ENCODE assay signal across 1 cellular context in the genomic region with DNA sequence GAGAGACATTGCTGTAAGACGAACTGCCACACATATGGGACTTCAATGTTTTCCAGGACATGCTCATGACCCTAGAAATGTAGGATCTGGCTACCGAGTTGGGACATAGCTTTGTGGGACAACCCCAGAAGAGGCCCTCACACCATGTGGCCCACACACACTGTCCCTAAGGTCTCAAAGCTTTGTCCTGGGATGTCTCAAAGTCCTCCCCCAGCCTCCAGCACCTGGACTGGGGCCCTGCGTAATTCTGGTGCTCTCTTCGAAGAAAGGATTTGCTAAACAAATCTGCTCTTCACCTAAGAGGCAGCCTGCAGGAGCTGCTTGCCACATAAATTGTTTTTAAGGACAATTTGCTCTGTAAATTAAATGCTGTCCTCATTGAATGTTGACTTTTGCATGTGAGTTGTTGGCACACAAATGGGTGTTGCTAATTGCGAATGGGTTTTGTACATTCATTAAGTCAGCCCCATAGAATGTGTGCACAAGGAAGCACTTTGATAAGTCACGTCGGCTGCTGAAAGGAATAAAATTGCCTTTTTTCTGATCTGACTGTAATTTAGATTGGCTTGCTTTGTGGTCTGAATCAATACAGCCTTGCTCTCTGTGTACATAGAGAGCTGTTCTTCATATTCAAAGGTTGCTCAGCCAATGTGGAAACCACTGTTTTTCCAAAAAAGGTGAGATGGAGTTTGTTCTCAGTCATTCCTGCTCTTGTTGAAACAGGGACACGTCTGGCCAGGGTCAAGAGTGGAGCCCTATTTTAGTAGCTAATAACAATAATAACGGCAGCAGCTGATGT.
TF ChIP-seq lines count a peak whose summit lies in the region.

No MANE protein-coding gene starts in this region.

TF ChIP-seq in liver, 16 proteins besides CTCF, POLR2A, EP300 and RAD21 (continued from another document):
- TF ChIP-seq, protein P1, sequence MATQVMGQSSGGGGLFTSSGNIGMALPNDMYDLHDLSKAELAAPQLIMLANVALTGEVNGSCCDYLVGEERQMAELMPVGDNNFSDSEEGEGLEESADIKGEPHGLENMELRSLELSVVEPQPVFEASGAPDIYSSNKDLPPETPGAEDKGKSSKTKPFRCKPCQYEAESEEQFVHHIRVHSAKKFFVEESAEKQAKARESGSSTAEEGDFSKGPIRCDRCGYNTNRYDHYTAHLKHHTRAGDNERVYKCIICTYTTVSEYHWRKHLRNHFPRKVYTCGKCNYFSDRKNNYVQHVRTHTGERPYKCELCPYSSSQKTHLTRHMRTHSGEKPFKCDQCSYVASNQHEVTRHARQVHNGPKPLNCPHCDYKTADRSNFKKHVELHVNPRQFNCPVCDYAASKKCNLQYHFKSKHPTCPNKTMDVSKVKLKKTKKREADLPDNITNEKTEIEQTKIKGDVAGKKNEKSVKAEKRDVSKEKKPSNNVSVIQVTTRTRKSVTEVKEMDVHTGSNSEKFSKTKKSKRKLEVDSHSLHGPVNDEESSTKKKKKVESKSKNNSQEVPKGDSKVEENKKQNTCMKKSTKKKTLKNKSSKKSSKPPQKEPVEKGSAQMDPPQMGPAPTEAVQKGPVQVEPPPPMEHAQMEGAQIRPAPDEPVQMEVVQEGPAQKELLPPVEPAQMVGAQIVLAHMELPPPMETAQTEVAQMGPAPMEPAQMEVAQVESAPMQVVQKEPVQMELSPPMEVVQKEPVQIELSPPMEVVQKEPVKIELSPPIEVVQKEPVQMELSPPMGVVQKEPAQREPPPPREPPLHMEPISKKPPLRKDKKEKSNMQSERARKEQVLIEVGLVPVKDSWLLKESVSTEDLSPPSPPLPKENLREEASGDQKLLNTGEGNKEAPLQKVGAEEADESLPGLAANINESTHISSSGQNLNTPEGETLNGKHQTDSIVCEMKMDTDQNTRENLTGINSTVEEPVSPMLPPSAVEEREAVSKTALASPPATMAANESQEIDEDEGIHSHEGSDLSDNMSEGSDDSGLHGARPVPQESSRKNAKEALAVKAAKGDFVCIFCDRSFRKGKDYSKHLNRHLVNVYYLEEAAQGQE (IDR thresholded peaks at IDR 0.05) = peak; percentile 57
- TF ChIP-seq, protein P2, sequence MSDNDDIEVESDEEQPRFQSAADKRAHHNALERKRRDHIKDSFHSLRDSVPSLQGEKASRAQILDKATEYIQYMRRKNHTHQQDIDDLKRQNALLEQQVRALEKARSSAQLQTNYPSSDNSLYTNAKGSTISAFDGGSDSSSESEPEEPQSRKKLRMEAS (IDR thresholded peaks at IDR 0.05) = peak; percentile 71
- TF ChIP-seq, protein P3, sequence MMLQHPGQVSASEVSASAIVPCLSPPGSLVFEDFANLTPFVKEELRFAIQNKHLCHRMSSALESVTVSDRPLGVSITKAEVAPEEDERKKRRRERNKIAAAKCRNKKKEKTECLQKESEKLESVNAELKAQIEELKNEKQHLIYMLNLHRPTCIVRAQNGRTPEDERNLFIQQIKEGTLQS (IDR thresholded peaks at IDR 0.05) = no peak
- peak; percentile 90 for TF ChIP-seq YY1 (IDR thresholded peaks at IDR 0.05)
- TF ChIP-seq NR2F2 (IDR thresholded peaks at IDR 0.05) = no peak
- peak; percentile 75 to 89 for TF ChIP-seq HNF4A (conservative IDR thresholded peaks at IDR 0.05)
- peak; percentile 89 for TF ChIP-seq SP1 (IDR thresholded peaks at IDR 0.05)
- peak; percentile 76 to 90 for TF ChIP-seq RXRA (IDR thresholded peaks at IDR 0.05)
- peak in 1 of 2 donors; percentile 18 for TF ChIP-seq EGR1 (IDR thresholded peaks at IDR 0.05; ENCODE audit: low read depth in 2 of 2)
- no peak for TF ChIP-seq TAF1 (conservative IDR thresholded peaks at IDR 0.05)
- peak; percentile 98 for TF ChIP-seq FOXA2 (IDR thresholded peaks at IDR 0.05)
- TF ChIP-seq HNF4G (IDR thresholded peaks at IDR 0.05) = no peak
- peak; percentile 41 to 86 for TF ChIP-seq JUND (IDR thresholded peaks at IDR 0.05)
